ENCODE assay signal across 11 cellular contexts in the genomic region with DNA sequence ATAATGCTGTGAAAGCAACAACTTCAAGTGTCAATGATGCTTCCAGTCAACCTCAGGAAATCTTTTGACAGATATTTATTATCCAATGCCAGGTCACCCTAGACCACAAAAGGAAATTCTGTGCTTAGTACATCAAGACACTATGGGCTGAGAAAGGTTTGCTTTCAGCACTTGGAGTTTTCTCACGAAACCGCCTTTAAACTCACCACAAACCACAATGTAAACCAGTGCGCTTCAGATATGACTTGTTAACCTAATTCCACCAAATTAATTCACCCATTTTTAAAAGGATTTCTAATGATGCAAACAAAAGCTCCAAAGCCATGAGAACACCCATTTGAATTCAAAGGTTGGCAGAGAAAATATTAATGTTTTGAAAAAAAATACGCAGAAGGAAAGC.
DNase-seq lines count a peak whose midpoint lies in the region; ATAC-seq and TF ChIP-seq lines count a peak whose summit lies in the region.
"Had no signal": no experiment of that assay in that cellular context is flagged by ENCODE, and none has a peak within 500 bp of the region (broad histone marks: within the 10 kb centered on the region; RNA-seq: fewer than 3 reads in every experiment).

No MANE protein-coding gene starts in this region.

- TF ChIP-seq CTCF in smooth muscle cell (IDR thresholded peaks at IDR 0.05; ENCODE audit: borderline replicate concordance, insufficient read depth, poor library complexity, severe bottlenecking), result no peak

- H3K9ac ChIP-seq in smooth muscle cell (ENCODE audit: low read depth), result no peak overlapping the region

- H3K4me3 Mint-ChIP-seq in stimulated activated naive CD8-positive, alpha-beta T cell treated with anti-CD3 and anti-CD28 coated beads, Interleukin-15, amount 100 ng/mL, for 72 hours, result no peak overlapping the region
- H3K4me3 Mint-ChIP-seq in activated naive CD4-positive, alpha-beta T cell treated with anti-CD3 and anti-CD28 coated beads for 36 hours, result no peak overlapping the region
- H3K4me3 Mint-ChIP-seq: dendritic cell treated with granulocyte-macrophage colony-stimulating factor and Interleukin-4, amounts not matched to agents 40 ng/mL and 50 ng/mL, for 4 days; naive thymus-derived CD4-positive, alpha-beta T cell had no signal

- peaks cover 19% of the 10 kb centered on the region for H3K4me1 ChIP-seq in smooth muscle cell (ENCODE audit: low read depth)
- H3K4me1 ChIP-seq: uterus had no signal

- CTCF ChIA-PET in activated naive CD4-positive, alpha-beta T cell treated with anti-CD3 and anti-CD28 coated beads for 36 hours (lab: Charles Lee), result no interaction called here

- H3K9me3 Mint-ChIP-seq in stimulated activated naive CD8-positive, alpha-beta T cell treated with anti-CD3 and anti-CD28 coated beads, Interleukin-15, amount 100 ng/mL, for 72 hours, result peaks cover 0 to 6% of the 10 kb centered on the region in 2 donors
- no peaks in the 10 kb centered on the region for H3K9me3 Mint-ChIP-seq in activated naive CD4-positive, alpha-beta T cell treated with anti-CD3 and anti-CD28 coated beads for 36 hours
- H3K9me3 Mint-ChIP-seq: dendritic cell treated with granulocyte-macrophage colony-stimulating factor and Interleukin-4, amounts not matched to agents 40 ng/mL and 50 ng/mL, for 4 days had no signal

- H3F3A ChIP-seq in smooth muscle cell (ENCODE audit: low read depth), result no peaks in the 10 kb centered on the region

- H3K36me3 ChIP-seq in smooth muscle cell (ENCODE audit: low read depth), result no peaks in the 10 kb centered on the region
- H3K36me3 ChIP-seq: uterus had no signal

- H3K4me1 Mint-ChIP-seq in stimulated activated naive CD8-positive, alpha-beta T cell treated with anti-CD3 and anti-CD28 coated beads, Interleukin-15, amount 100 ng/mL, for 72 hours, result peaks cover 13% of the 10 kb centered on the region
- H3K4me1 Mint-ChIP-seq in activated naive CD4-positive, alpha-beta T cell treated with anti-CD3 and anti-CD28 coated beads for 36 hours (ENCODE audit: low read depth), result peaks cover 6% of the 10 kb centered on the region

- no peak overlapping the region for H3K4me3 ChIP-seq in smooth muscle cell
- H3K4me3 ChIP-seq: uterus had no signal

- H3K79me2 ChIP-seq in smooth muscle cell (ENCODE audit: low read depth), result no peaks in the 10 kb centered on the region

- H3K27ac ChIP-seq in smooth muscle cell (ENCODE audit: low read depth), result no peak overlapping the region
- H3K27ac ChIP-seq: uterus had no signal

- no peak overlapping the region for H3K4me2 ChIP-seq in smooth muscle cell

- ATAC-seq in stimulated activated naive CD8-positive, alpha-beta T cell treated with anti-CD3 and anti-CD28 coated beads, Interleukin-15, amount 100 ng/mL, for 72 hours, result peak; percentile 52
- no peak for ATAC-seq in stimulated activated naive CD8-positive, alpha-beta T cell treated with anti-CD3 and anti-CD28 coated beads, Interleukin-15, Interleukin-2, amounts not matched to agents 100 U/mL and 50 U/mL, for 24 hours
- peak; percentile 55 for ATAC-seq in HG03097 (IDR thresholded peaks at IDR 0.05; ENCODE audit: low FRiP score, unreplicated experiment)
- ATAC-seq in GM18867 (IDR thresholded peaks at IDR 0.05; ENCODE audit: unreplicated experiment), result no peak
- ATAC-seq: naive thymus-derived CD4-positive, alpha-beta T cell had no signal

- H2AFZ ChIP-seq in smooth muscle cell (ENCODE audit: low read depth), result no peak overlapping the region

- no peak overlapping the region for H3K27ac Mint-ChIP-seq in stimulated activated naive CD8-positive, alpha-beta T cell treated with anti-CD3 and anti-CD28 coated beads, Interleukin-15, amount 100 ng/mL, for 72 hours
- H3K27ac Mint-ChIP-seq in activated naive CD4-positive, alpha-beta T cell treated with anti-CD3 and anti-CD28 coated beads for 36 hours, result no peak overlapping the region
- H3K27ac Mint-ChIP-seq: dendritic cell treated with granulocyte-macrophage colony-stimulating factor and Interleukin-4, amounts not matched to agents 40 ng/mL and 50 ng/mL, for 4 days; naive thymus-derived CD4-positive, alpha-beta T cell had no signal

- no peaks in the 10 kb centered on the region for H3K36me3 Mint-ChIP-seq in activated naive CD4-positive, alpha-beta T cell treated with anti-CD3 and anti-CD28 coated beads for 36 hours (ENCODE audit: low read depth)

- H3K27me3 ChIP-seq in smooth muscle cell (ENCODE audit: low read depth), result peaks cover 62% of the 10 kb centered on the region
- H3K27me3 ChIP-seq: uterus had no signal

- DNase-seq in stimulated activated naive CD8-positive, alpha-beta T cell treated with anti-CD3 and anti-CD28 coated beads, Interleukin-15, amount 100 ng/mL, for 72 hours, result no peak
- DNase-seq in stimulated activated naive CD8-positive, alpha-beta T cell treated with anti-CD3 and anti-CD28 coated beads, Interleukin-15, Interleukin-2, amounts not matched to agents 100 U/mL and 50 U/mL, for 24 hours, result no peak
- DNase-seq in RPMI7951 (ENCODE audit: low read depth), result peak; percentile 16
- DNase-seq in smooth muscle cell (lab: John Stamatoyannopoulos, UW; ENCODE audit: unreplicated experiment), result no peak
- no peak for DNase-seq in activated naive CD4-positive, alpha-beta T cell treated with anti-CD3 and anti-CD28 coated beads for 36 hours
- DNase-seq in NCI-H1436 (lab: John Stamatoyannopoulos, UW), result no peak
- DNase-seq: naive thymus-derived CD4-positive, alpha-beta T cell; uterus had no signal

- 35% methylated on average over 4 of the region's 4 CpGs for WGBS in smooth muscle cell (ENCODE audit: low lambda C conversion rate)

- H3K9me3 ChIP-seq in smooth muscle cell (replicated peaks; ENCODE audit: low read depth), result no peaks in the 10 kb centered on the region
- H3K9me3 ChIP-seq: uterus had no signal

- H4K20me1 ChIP-seq in smooth muscle cell (ENCODE audit: low read depth), result no peaks in the 10 kb centered on the region

- peaks cover 81% of the 10 kb centered on the region for H3K27me3 Mint-ChIP-seq in stimulated activated naive CD8-positive, alpha-beta T cell treated with anti-CD3 and anti-CD28 coated beads, Interleukin-15, amount 100 ng/mL, for 72 hours
- H3K27me3 Mint-ChIP-seq in activated naive CD4-positive, alpha-beta T cell treated with anti-CD3 and anti-CD28 coated beads for 36 hours (ENCODE audit: low read depth), result peaks cover 69% of the 10 kb centered on the region

- intact Hi-C loops in activated naive CD4-positive, alpha-beta T cell treated with anti-CD3 and anti-CD28 coated beads for 36 hours (cut with micrococcal nuclease), result no loop called here

Comparison
In these comparisons a context has a peak if more than half of its experiments do, and no peak if none do; other contexts are left out.
1. ATAC-seq: peak in stimulated activated naive CD8-positive, alpha-beta T cell treated with anti-CD3 and anti-CD28 coated beads, Interleukin-15, amount 100 ng/mL, for 72 hours (single experiment) and HG03097 (single experiment); none in stimulated activated naive CD8-positive, alpha-beta T cell treated with anti-CD3 and anti-CD28 coated beads, Interleukin-15, Interleukin-2, amounts not matched to agents 100 U/mL and 50 U/mL, for 24 hours (single experiment) and GM18867 (single experiment).